1 cellular context compared by ENCODE assay signal in the genomic region with DNA sequence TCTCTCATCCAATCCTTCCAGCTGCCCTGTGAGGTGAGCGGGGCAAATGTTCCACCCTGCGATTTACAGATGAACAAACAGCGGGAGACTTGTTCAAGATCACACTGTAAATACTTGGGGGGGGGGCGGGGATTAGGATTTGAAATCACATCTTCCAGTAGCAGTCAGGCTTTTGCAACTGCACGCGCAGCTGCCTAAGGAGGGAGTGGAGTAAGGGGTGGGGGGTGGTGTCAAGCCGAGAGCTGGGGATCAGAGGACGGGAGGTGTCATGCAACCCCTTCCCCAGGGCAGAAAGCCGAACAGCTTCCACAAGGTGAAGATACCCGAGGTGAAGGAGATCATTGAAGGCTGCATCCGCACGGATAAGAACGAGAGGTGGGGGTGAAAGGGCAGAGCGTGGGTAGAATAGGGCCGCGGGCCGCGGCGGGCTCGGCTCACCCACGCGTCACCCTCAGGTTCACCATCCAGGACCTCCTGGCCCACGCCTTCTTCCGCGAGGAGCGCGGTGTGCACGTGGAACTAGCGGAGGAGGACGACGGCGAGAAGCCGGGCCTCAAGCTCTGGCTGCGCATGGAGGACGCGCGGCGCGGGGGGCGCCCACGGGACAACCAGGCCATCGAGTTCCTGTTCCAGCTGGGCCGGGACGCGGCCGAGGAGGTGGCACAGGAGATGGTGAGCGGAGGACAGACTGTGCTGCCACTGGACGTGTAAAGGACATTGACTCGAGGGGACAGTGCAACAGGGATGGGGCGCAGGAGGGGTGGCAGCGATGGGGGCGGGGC.
TF ChIP-seq lines count a peak whose summit lies in the region.

No MANE protein-coding gene starts in this region.

TF ChIP-seq in IMR-90, 13 proteins besides CTCF, POLR2A, EP300 and RAD21:
- TF ChIP-seq CHD1 (IDR thresholded peaks at IDR 0.05; ENCODE audit: low read depth, low read length) (no peak), MAFK (IDR thresholded peaks at IDR 0.05; ENCODE audit: low read depth, low read length) (no peak)
